In the genomic region with DNA sequence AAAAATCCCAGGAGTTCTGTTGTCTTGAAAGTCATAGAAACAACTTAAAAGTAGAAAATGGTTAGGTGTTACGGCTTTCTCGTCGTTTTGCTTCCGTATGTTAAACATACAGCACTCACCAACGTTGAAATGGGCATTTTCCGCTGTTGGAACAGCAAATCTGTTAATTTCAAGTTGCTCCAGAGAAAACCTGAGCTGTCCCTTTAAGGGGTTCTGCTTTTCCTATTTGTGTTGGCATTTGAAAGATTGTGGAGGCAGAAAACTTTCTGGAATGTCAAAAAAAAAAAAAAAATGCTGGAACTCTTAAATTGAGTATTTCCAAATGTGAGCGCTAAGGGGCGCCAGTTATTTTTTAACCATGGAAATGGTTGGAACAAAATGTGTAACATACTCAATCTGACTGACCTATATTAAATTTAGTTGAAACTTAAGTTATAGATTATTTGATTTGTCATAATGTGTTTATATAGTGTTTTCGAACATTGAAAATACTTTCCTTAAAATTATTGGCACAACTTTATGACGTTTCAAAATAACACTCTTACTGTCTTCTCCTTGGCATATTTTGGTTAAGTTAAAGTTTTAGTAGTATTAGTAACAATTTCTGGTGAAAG, we compare ENCODE assay signal across 8 cellular contexts. TPM values are rescaled to one million over a fixed set of nuclear protein-coding genes. Genes with fewer than 3 reads are reported as not detected.
DNase-seq lines count a peak whose midpoint lies in the region; ATAC-seq and TF ChIP-seq lines count a peak whose summit lies in the region.

No MANE protein-coding gene starts in this region.

- ATAC-seq in activated naive CD8-positive, alpha-beta T cell treated with anti-CD3 and anti-CD28 coated beads, Interleukin-2, amount 10 ng/mL, durations not matched to agents 7 days and 5 days (ENCODE audit: low read depth), result no peak
- no peak for ATAC-seq in HG03469 (IDR thresholded peaks at IDR 0.05; ENCODE audit: unreplicated experiment)

- intact Hi-C loops in prostate gland (cut with DNase I), result loop anchor here (5.0 kb wide), 1 partner anchor 1511 kb away; no protein-coding TSS in a partner anchor

- H3K4me1 ChIP-seq in prostate gland (replicated peaks), result peaks cover 6% of the 10 kb centered on the region

- DNase-seq in AG04450 (ENCODE audit: low read depth, low spot score) (peak; percentile 72), GM10266 (ENCODE audit: extremely low spot score) (no peak), NCI-H69 (lab: John Stamatoyannopoulos, UW) (peak; percentile 72), glutamatergic neuron (no peak), prostate gland (ENCODE audit: low spot score) (peak; percentile 63)
- no peak for DNase-seq in activated naive CD8-positive, alpha-beta T cell treated with anti-CD3 and anti-CD28 coated beads, Interleukin-2, amount 10 ng/mL, durations not matched to agents 7 days and 5 days
- no peak for DNase-seq in activated CD4-positive, CD25-positive, alpha-beta regulatory T cell treated with anti-CD3 and anti-CD28 coated beads, Interleukin-2, amount 50 U/mL, for 72 hours

- H3K4me3 ChIP-seq in AG04450 (ENCODE audit: low read depth, low read length), result peak overlapping the region; percentile 91
- H3K4me3 ChIP-seq in prostate gland, result peak overlapping the region; percentile 98 to 99

- H3K4me3 Mint-ChIP-seq in activated naive CD8-positive, alpha-beta T cell treated with anti-CD3 and anti-CD28 coated beads, Interleukin-2, amount 10 ng/mL, durations not matched to agents 7 days and 5 days, result peak overlapping the region; percentile 94
- H3K4me3 Mint-ChIP-seq in glutamatergic neuron (ENCODE audit: unreplicated experiment), result peak overlapping the region; percentile 93

- peak; percentile 48 for TF ChIP-seq POLR2A in prostate gland (IDR thresholded peaks at IDR 0.05)

- H3K36me3 Mint-ChIP-seq in activated naive CD8-positive, alpha-beta T cell treated with anti-CD3 and anti-CD28 coated beads, Interleukin-2, amount 10 ng/mL, durations not matched to agents 7 days and 5 days, result no peaks in the 10 kb centered on the region
- no peaks in the 10 kb centered on the region for H3K36me3 Mint-ChIP-seq in glutamatergic neuron (ENCODE audit: unreplicated experiment)

- CTCF ChIA-PET in AG04450 (lab: Charles Lee), result interaction anchor here (0.6 to 2.4 kb wide), 16 partner anchors 10 to 1999 kb away, joined by 3 to 21 read pairs (median 3); no protein-coding TSS in a partner anchor

- H3K9me3 ChIP-seq in AG04450 (ENCODE audit: control insufficient read depth, insufficient read depth, low read length), result no peaks in the 10 kb centered on the region
- H3K9me3 ChIP-seq in prostate gland, result no peaks in the 10 kb centered on the region

- no peaks in the 10 kb centered on the region for H3K27me3 ChIP-seq in AG04450 (ENCODE audit: control insufficient read depth, insufficient read depth, low read length)
- no peaks in the 10 kb centered on the region for H3K27me3 ChIP-seq in prostate gland (replicated peaks; ENCODE audit: insufficient read depth)

- peaks cover 6% of the 10 kb centered on the region for H3K27me3 Mint-ChIP-seq in activated naive CD8-positive, alpha-beta T cell treated with anti-CD3 and anti-CD28 coated beads, Interleukin-2, amount 10 ng/mL, durations not matched to agents 7 days and 5 days
- H3K27me3 Mint-ChIP-seq in glutamatergic neuron (ENCODE audit: unreplicated experiment), result peaks cover 6% of the 10 kb centered on the region

- H3K4me1 Mint-ChIP-seq in activated naive CD8-positive, alpha-beta T cell treated with anti-CD3 and anti-CD28 coated beads, Interleukin-2, amount 10 ng/mL, durations not matched to agents 7 days and 5 days, result peaks cover 37% of the 10 kb centered on the region
- H3K4me1 Mint-ChIP-seq in glutamatergic neuron (ENCODE audit: low read depth, unreplicated experiment), result peaks cover 27% of the 10 kb centered on the region

- TF ChIP-seq CTCF in AG04450 (IDR thresholded peaks at IDR 0.05; ENCODE audit: low read depth, low read length) (peak; percentile 61), GM10266 (IDR thresholded peaks at IDR 0.05; ENCODE audit: control insufficient read depth, insufficient read depth, low read depth, missing control alignments) (peak; percentile 46), glutamatergic neuron (IDR thresholded peaks at IDR 0.05; ENCODE audit: partially characterized antibody, unreplicated experiment) (peak; percentile 76), prostate gland (IDR thresholded peaks at IDR 0.05) (peak in 3 of 4 experiments; percentile 59 to 74 (median 66))

- under 1% methylated on average over 10 of the region's 10 CpGs for WGBS in prostate gland

- peak overlapping the region; percentile 84 for H3K27ac ChIP-seq in AG04450 (ENCODE audit: low read depth, low read length)
- peak overlapping the region; percentile 99 for H3K27ac ChIP-seq in prostate gland

- no peaks in the 10 kb centered on the region for H3K36me3 ChIP-seq in prostate gland

- no peaks in the 10 kb centered on the region for H3K9me3 Mint-ChIP-seq in activated naive CD8-positive, alpha-beta T cell treated with anti-CD3 and anti-CD28 coated beads, Interleukin-2, amount 10 ng/mL, durations not matched to agents 7 days and 5 days
- H3K9me3 Mint-ChIP-seq in glutamatergic neuron (ENCODE audit: unreplicated experiment), result peaks cover 14% of the 10 kb centered on the region

- H3K27ac Mint-ChIP-seq in activated naive CD8-positive, alpha-beta T cell treated with anti-CD3 and anti-CD28 coated beads, Interleukin-2, amount 10 ng/mL, durations not matched to agents 7 days and 5 days, result peak overlapping the region; percentile 87
- peak overlapping the region; percentile 79 for H3K27ac Mint-ChIP-seq in glutamatergic neuron (ENCODE audit: unreplicated experiment)

- POLR2A ChIA-PET in AG04450 (lab: Yijun Ruan, JAX), result interaction anchor here (0.6 kb wide), 1 partner anchor 452 kb away, joined by 3 read pairs; no protein-coding TSS in a partner anchor
- POLR2A ChIA-PET in activated naive CD8-positive, alpha-beta T cell treated with anti-CD3 and anti-CD28 coated beads, Interleukin-2, amount 10 ng/mL, durations not matched to agents 7 days and 5 days (lab: Charles Lee), result no interaction called here

RNA-seq across cellular contexts. Expression of a gene that starts 2.2 kb away (rescaled TPM):
- polyA plus RNA-seq in AG04450 (2011; rRNA removed), result 157 and 165 TPM in 2 replicates
- 335 and 377 TPM in 2 replicates for polyA minus RNA-seq in AG04450 (2011; rRNA and poly(A)+ RNA removed)
- 10 to 100 TPM; 70.9 TPM for total RNA-seq in activated naive CD8-positive, alpha-beta T cell treated with anti-CD3 and anti-CD28 coated beads, Interleukin-2, amount 10 ng/mL, durations not matched to agents 7 days and 5 days
- 50.5 TPM for total RNA-seq in glutamatergic neuron (ENCODE audit: unreplicated experiment)
- 100 to 1,000 TPM in 1 of 2 donors, 10 to 100 TPM in 1; 63.0 to 316 TPM for total RNA-seq in prostate gland

Comparison
In these comparisons a context has a peak if more than half of its experiments do, and no peak if none do; other contexts are left out.
1. DNase-seq: peak in AG04450 (single experiment), NCI-H69 (single experiment) and prostate gland (single experiment); none in GM10266 (single experiment), activated naive CD8-positive, alpha-beta T cell treated with anti-CD3 and anti-CD28 coated beads, Interleukin-2, amount 10 ng/mL, durations not matched to agents 7 days and 5 days (single experiment), glutamatergic neuron (single experiment) and activated CD4-positive, CD25-positive, alpha-beta regulatory T cell treated with anti-CD3 and anti-CD28 coated beads, Interleukin-2, amount 50 U/mL, for 72 hours (single experiment).
2. Peak in every context shown above with its lines, with median percentiles within 50 percentile points of each other: CTCF ChIP-seq.